ENCODE assay signal across 9 cellular contexts in the genomic region with DNA sequence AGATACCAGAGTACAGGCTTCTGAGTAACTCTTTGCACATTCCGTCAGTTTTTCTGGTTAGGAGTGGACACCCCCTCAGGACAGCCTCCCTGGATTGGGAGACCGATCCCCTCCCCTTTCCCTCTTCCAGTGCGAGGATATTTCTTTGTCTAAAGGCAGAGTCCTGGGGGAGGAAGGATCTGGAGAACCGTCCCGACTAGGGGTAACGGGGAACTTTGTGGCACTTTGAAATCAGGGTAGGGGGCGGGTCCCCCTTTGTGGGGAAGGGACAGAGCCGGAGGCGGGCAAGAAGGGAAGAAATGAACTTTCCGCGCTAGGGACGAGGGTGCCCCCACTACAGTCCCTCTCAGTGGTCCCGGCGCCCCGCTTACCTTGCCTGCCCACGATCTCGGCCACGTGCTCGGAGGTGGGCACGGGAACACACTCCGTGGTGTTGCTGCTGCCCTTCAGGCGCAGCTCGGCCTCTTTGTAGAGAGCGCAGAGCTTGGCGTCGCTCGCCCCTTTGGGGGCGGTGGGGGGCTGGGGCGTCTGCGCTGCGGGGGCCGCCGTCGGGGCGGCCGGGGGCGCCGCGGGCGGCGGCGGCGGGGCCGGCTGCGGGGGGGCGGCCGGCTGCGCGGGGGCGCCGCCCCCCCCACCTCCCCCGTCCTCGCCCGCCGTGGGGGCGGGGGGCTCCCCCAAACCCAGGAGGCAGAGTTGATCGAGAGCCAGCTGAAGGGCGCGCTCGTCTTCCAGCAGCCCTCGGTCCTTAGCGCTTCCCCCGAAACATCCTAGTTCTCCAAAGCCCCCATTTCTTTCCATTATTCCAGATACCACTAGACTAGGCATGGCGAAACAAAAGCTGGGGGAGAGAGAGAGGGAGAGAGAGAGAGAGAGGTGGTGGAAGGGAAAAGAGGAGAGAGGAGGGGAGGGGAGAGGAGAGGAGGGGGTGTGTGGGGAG. TPM values are rescaled to one million over a fixed set of nuclear protein-coding genes. Genes with fewer than 3 reads are reported as not detected.
DNase-seq lines count a peak whose midpoint lies in the region; ATAC-seq, FAIRE-seq and TF ChIP-seq lines count a peak whose summit lies in the region.
"Had no signal": no experiment of that assay in that cellular context is flagged by ENCODE, and none has a peak within 500 bp of the region (broad histone marks: within the 10 kb centered on the region; RNA-seq: fewer than 3 reads in every experiment).

No MANE protein-coding gene starts in this region.

- no peaks in the 10 kb centered on the region for H3K27me3 Mint-ChIP-seq in astrocyte (ENCODE audit: low read depth, unreplicated experiment)

- peaks cover 75% of the 10 kb centered on the region for H4K20me1 ChIP-seq in astrocyte (ENCODE audit: insufficient read depth, low read length)

- peak overlapping the region; percentile 94 for H3K9ac ChIP-seq in astrocyte (ENCODE audit: low read length)
- H3K9ac ChIP-seq in mucosa of rectum (ENCODE audit: low read depth in 1 of 2, low read length in 2 of 2): no peak overlapping the region

- H3K79me2 ChIP-seq in ACC112 (ENCODE audit: control insufficient read depth, insufficient read depth, low read length, unreplicated experiment) (no peaks in the 10 kb centered on the region), astrocyte (ENCODE audit: insufficient read depth, low read length) (peaks cover 85% of the 10 kb centered on the region)

- FAIRE-seq in astrocyte (lab: Jason Lieb, UNC) (no peak), GM12891 (lab: Jason Lieb, UNC) (no peak)

- H3K4me3 ChIP-seq in ACC112 (ENCODE audit: low read depth, low read length) (peak overlapping the region; percentile 82), HL-60 (replicated peaks; ENCODE audit: insufficient read depth, low read length) (peak overlapping the region; percentile 85), astrocyte (ENCODE audit: insufficient read depth, low read depth, low read length) (peak overlapping the region; percentile 91), mucosa of rectum (ENCODE audit: low read length in 2 of 2) (peak overlapping the region; percentile 45 to 74)

- ATAC-seq in GM19328 (IDR thresholded peaks at IDR 0.05; ENCODE audit: unreplicated experiment): no peak
- ATAC-seq in GM18909 (IDR thresholded peaks at IDR 0.05; ENCODE audit: poor library complexity, unreplicated experiment): no peak

- H3K27me3 ChIP-seq in ACC112 (ENCODE audit: insufficient read depth, low read length): no peaks in the 10 kb centered on the region
- H3K27me3 ChIP-seq in HL-60 (ENCODE audit: insufficient read depth, poor library complexity, severe bottlenecking): peaks cover 10% of the 10 kb centered on the region
- H3K27me3 ChIP-seq in astrocyte (ENCODE audit: insufficient read depth, low read length): no peaks in the 10 kb centered on the region
- H3K27me3 ChIP-seq in mucosa of rectum (ENCODE audit: control insufficient read depth in 2 of 2, insufficient read depth in 2 of 2, low read length in 2 of 2): no peaks in the 10 kb centered on the region

- H3K27ac ChIP-seq in ACC112 (ENCODE audit: low read depth, low read length) (no peak overlapping the region), HL-60 (replicated peaks) (no peak overlapping the region), astrocyte (ENCODE audit: low read depth, low read length) (peak overlapping the region; percentile 57), mucosa of rectum (ENCODE audit: low read depth in 2 of 2, low read length in 2 of 2) (no peak overlapping the region)
- H3K27ac ChIP-seq: epithelial cell of prostate had no signal

- H3K4me1 ChIP-seq in ACC112 (ENCODE audit: control insufficient read depth, insufficient read depth, low read length, unreplicated experiment) (peaks cover 11% of the 10 kb centered on the region), astrocyte (ENCODE audit: insufficient read depth, low read length) (peaks cover 40% of the 10 kb centered on the region), mucosa of rectum (ENCODE audit: control insufficient read depth in 2 of 2, insufficient read depth in 2 of 2, low read length in 2 of 2) (peaks cover 3 to 4% of the 10 kb centered on the region in 2 donors)

- H2AFZ ChIP-seq in ACC112 (ENCODE audit: low read length, unreplicated experiment) (no peak overlapping the region), astrocyte (ENCODE audit: low read depth, low read length) (peak overlapping the region; percentile 45)

- no peak for DNase-seq in HL-60 (ENCODE audit: low read depth in 1 of 2, low spot score in 1 of 2)
- DNase-seq in astrocyte (ENCODE audit: low read depth): no peak
- no peak for DNase-seq in amygdala (lab: John Stamatoyannopoulos, UW)
- DNase-seq in GM12891 (ENCODE audit: insufficient read length, low spot score): no peak

- H3K27ac Mint-ChIP-seq in astrocyte (ENCODE audit: unreplicated experiment): peak overlapping the region; percentile 77

- H3K36me3 ChIP-seq in ACC112 (ENCODE audit: insufficient read depth, low read length): no peaks in the 10 kb centered on the region
- H3K36me3 ChIP-seq in astrocyte (ENCODE audit: insufficient read depth, low read length): peaks cover 2% of the 10 kb centered on the region
- no peaks in the 10 kb centered on the region for H3K36me3 ChIP-seq in mucosa of rectum (ENCODE audit: control insufficient read depth in 2 of 2, insufficient read depth in 2 of 2, low read length in 2 of 2)

- peaks cover 16% of the 10 kb centered on the region for H3K36me3 Mint-ChIP-seq in astrocyte (ENCODE audit: low read depth, unreplicated experiment)

- peaks cover 39% of the 10 kb centered on the region for H3K4me1 Mint-ChIP-seq in astrocyte (ENCODE audit: low read depth, unreplicated experiment)

- H3K4me3 Mint-ChIP-seq in astrocyte (ENCODE audit: unreplicated experiment): peak overlapping the region; percentile 97

- TF ChIP-seq POLR2A in GM12891 (IDR thresholded peaks at IDR 0.05; ENCODE audit: low read depth, low read length): no peak

- H3K9me3 ChIP-seq in astrocyte (ENCODE audit: insufficient read depth, low read depth, low read length): no peaks in the 10 kb centered on the region
- H3K9me3 ChIP-seq in mucosa of rectum (ENCODE audit: control insufficient read depth in 2 of 2, low read length in 2 of 2): no peaks in the 10 kb centered on the region

- no peaks in the 10 kb centered on the region for H3K9me3 Mint-ChIP-seq in astrocyte (ENCODE audit: unreplicated experiment)

- no peak for TF ChIP-seq CTCF in HL-60 (IDR thresholded peaks at IDR 0.05; ENCODE audit: insufficient read depth, low read length)
- no peak for TF ChIP-seq CTCF in astrocyte (IDR thresholded peaks at IDR 0.05; ENCODE audit: insufficient read depth, low read depth, low read length)

- H3K4me2 ChIP-seq in astrocyte (ENCODE audit: low read length): peak overlapping the region; percentile 94

TF ChIP-seq in GM12891, 5 proteins besides CTCF, POLR2A, EP300 and RAD21:
- TF ChIP-seq POU2F2 (IDR thresholded peaks at IDR 0.05; ENCODE audit: low read depth, low read length) (no peak), TAF1 (IDR thresholded peaks at IDR 0.05; ENCODE audit: low read depth, low read length) (no peak), PAX5 (IDR thresholded peaks at IDR 0.05; ENCODE audit: insufficient read depth, low read length, severe bottlenecking) (no peak), POLR2AphosphoS5 (IDR thresholded peaks at IDR 0.05; ENCODE audit: low read depth, low read length) (no peak), SPI1 (IDR thresholded peaks at IDR 0.05; ENCODE audit: low read depth, low read length) (no peak)
TF ChIP-seq in GM12891: peak in this region for 0.

RNA-seq across cellular contexts. Expression of a gene that starts 0.8 kb away (rescaled TPM):
- total RNA-seq in astrocyte: 32.9 and 37.6 TPM in 2 replicates
- polyA plus RNA-seq in GM12891 (2012; ENCODE audit: low read depth, missing spikeins): 0.56 TPM

RNA-seq across cellular contexts. Expression of a gene that starts 20.5 kb away (rescaled TPM):
- total RNA-seq in astrocyte: 0.99 and 3.1 TPM in 2 replicates
- polyA plus RNA-seq in GM12891 (2012; ENCODE audit: low read depth, missing spikeins): 0.09 TPM

RNA-seq across cellular contexts. Expression of a gene that starts 26.9 kb away (rescaled TPM):
- 60.1 and 62.6 TPM in 2 replicates for total RNA-seq in astrocyte
- polyA plus RNA-seq in GM12891 (2012; ENCODE audit: low read depth, missing spikeins): 81.3 TPM

RNA-seq across cellular contexts. Expression of a gene that starts 27.8 kb away (rescaled TPM):
- total RNA-seq in astrocyte: 33.5 and 40.0 TPM in 2 replicates
- 16.5 TPM for polyA plus RNA-seq in GM12891 (2012; ENCODE audit: low read depth, missing spikeins)

RNA-seq across cellular contexts. Expression of a gene that starts 33.1 kb away (rescaled TPM):
- 429 and 464 TPM in 2 replicates for total RNA-seq in astrocyte
- 70.7 TPM for polyA plus RNA-seq in GM12891 (2012; ENCODE audit: low read depth, missing spikeins)
